14 cellular contexts compared by ENCODE assay signal in the genomic region with DNA sequence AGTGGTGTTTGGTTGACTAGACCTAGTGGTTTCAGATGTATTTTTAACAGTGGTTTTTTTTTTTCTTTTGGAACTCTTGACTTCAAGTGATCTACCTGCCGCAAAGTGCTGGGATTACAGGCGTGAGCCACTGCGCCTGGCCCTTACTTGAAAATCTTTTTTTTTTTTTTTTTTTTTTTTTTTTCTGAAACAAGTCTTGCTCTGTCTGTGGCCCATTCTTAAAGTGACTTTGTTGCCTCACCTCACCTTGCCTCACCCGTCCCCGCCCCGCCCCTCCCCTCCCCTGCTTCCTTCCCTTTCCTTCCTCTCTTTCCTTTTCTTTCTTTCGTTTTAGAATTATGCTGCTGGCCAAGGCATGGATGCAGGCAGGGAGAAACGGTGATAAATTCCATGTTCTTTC. TPM values are rescaled to one million over a fixed set of nuclear protein-coding genes. Genes with fewer than 3 reads are reported as not detected.
DNase-seq lines count a peak whose midpoint lies in the region; ATAC-seq and TF ChIP-seq lines count a peak whose summit lies in the region.
"Had no signal": no experiment of that assay in that cellular context is flagged by ENCODE, and none has a peak within 500 bp of the region (broad histone marks: within the 10 kb centered on the region; RNA-seq: fewer than 3 reads in every experiment).

No MANE protein-coding gene starts in this region.

- H3K79me1 ChIP-seq in mesenchymal stem cell (replicated peaks; ENCODE audit: low read length, poor library complexity, severe bottlenecking), result no peaks in the 10 kb centered on the region

- H3K4ac ChIP-seq in mesenchymal stem cell (ENCODE audit: low read depth in 1 of 2, low read length in 2 of 2), result no peak overlapping the region

- H2BK5ac ChIP-seq in mesenchymal stem cell (ENCODE audit: low read depth, low read length, poor library complexity, severe bottlenecking), result no peak overlapping the region

- DNase-seq in CD4-positive, alpha-beta T cell, result no peak
- DNase-seq in HL-60 (ENCODE audit: low read depth in 1 of 2, low spot score in 1 of 2) (peak; percentile 33 to 44), left colon (peak in 1 of 2 donors; percentile 17), mesenchymal stem cell (no peak), substantia nigra (lab: John Stamatoyannopoulos, UW) (no peak)
- no peak for DNase-seq in activated CD8-positive, alpha-beta T cell treated with anti-CD3 and anti-CD28 coated beads, Interleukin-2, amount 10 ng/mL, durations not matched to agents 7 days and 5 days
- no peak for DNase-seq in effector CD4-positive, alpha-beta T cell
- DNase-seq: activated gamma-delta T cell treated with Interleukin-2 at 50 U/mL for 16 hours, foreskin fibroblast, NCI-H1092, RPMI8226 had no signal

- no peak overlapping the region for H3K27ac ChIP-seq in CD4-positive, alpha-beta T cell (ENCODE audit: low read depth, low read length)
- H3K27ac ChIP-seq in HL-60 (replicated peaks), result no peak overlapping the region
- no peak overlapping the region for H3K27ac ChIP-seq in mesenchymal stem cell (ENCODE audit: low read length, poor library complexity, severe bottlenecking)
- no peak overlapping the region for H3K27ac ChIP-seq in substantia nigra (ENCODE audit: low read depth, low read length, poor library complexity, severe bottlenecking)
- H3K27ac ChIP-seq: coronary artery, suprapubic skin had no signal

- no peak overlapping the region for H3K18ac ChIP-seq in mesenchymal stem cell (ENCODE audit: low read depth in 1 of 2, low read length in 2 of 2)

- peak overlapping the region; percentile 77 for H3K27ac Mint-ChIP-seq in CD4-positive, alpha-beta T cell
- peak overlapping the region; percentile 62 for H3K27ac Mint-ChIP-seq in activated CD8-positive, alpha-beta T cell treated with anti-CD3 and anti-CD28 coated beads, Interleukin-2, amount 10 ng/mL, durations not matched to agents 7 days and 5 days
- H3K27ac Mint-ChIP-seq: nephron had no signal

- H2AK5ac ChIP-seq in mesenchymal stem cell (ENCODE audit: low read length, severe bottlenecking), result no peak overlapping the region

- H4K91ac ChIP-seq in mesenchymal stem cell (ENCODE audit: low read length), result no peak overlapping the region

- H3K4me1 ChIP-seq in mesenchymal stem cell (ENCODE audit: control insufficient read depth, insufficient read depth, low read depth, low read length), result peaks cover 9% of the 10 kb centered on the region

- H2BK15ac ChIP-seq in mesenchymal stem cell (ENCODE audit: low read depth, poor library complexity, severe bottlenecking), result no peak overlapping the region

- no peak overlapping the region for H3K14ac ChIP-seq in mesenchymal stem cell (ENCODE audit: low read length in 2 of 2)

- no peak for TF ChIP-seq CTCF in CD4-positive, alpha-beta T cell (IDR thresholded peaks at IDR 0.05)
- no peak for TF ChIP-seq CTCF in HL-60 (IDR thresholded peaks at IDR 0.05; ENCODE audit: insufficient read depth, low read length)

- no peaks in the 10 kb centered on the region for H3K9me3 Mint-ChIP-seq in CD4-positive, alpha-beta T cell
- no peaks in the 10 kb centered on the region for H3K9me3 Mint-ChIP-seq in activated CD8-positive, alpha-beta T cell treated with anti-CD3 and anti-CD28 coated beads, Interleukin-2, amount 10 ng/mL, durations not matched to agents 7 days and 5 days (ENCODE audit: insufficient read depth)
- H3K9me3 Mint-ChIP-seq: nephron had no signal

- H3K27me3 ChIP-seq in CD4-positive, alpha-beta T cell (ENCODE audit: control insufficient read depth, insufficient read depth, low read length), result no peaks in the 10 kb centered on the region
- H3K27me3 ChIP-seq in HL-60 (ENCODE audit: insufficient read depth, poor library complexity, severe bottlenecking), result no peaks in the 10 kb centered on the region
- no peaks in the 10 kb centered on the region for H3K27me3 ChIP-seq in mesenchymal stem cell (ENCODE audit: control insufficient read depth in 1 of 2, insufficient read depth in 1 of 2, low read length in 2 of 2)
- H3K27me3 ChIP-seq: suprapubic skin had no signal

- no peak overlapping the region for H3K9ac ChIP-seq in mesenchymal stem cell (ENCODE audit: low read length)

- CTCF ChIA-PET in CD4-positive, alpha-beta T cell (lab: Charles Lee), result interaction anchor here (0.7 kb wide), 1 partner anchor 190 kb away, joined by 3 read pairs; no protein-coding TSS in a partner anchor
- CTCF ChIA-PET in activated CD8-positive, alpha-beta T cell treated with anti-CD3 and anti-CD28 coated beads, Interleukin-2, amount 10 ng/mL, durations not matched to agents 7 days and 5 days (lab: Charles Lee), result no interaction called here

- H3K4me1 Mint-ChIP-seq in CD4-positive, alpha-beta T cell (ENCODE audit: low read depth), result peaks cover 82% of the 10 kb centered on the region
- peaks cover 39% of the 10 kb centered on the region for H3K4me1 Mint-ChIP-seq in activated CD8-positive, alpha-beta T cell treated with anti-CD3 and anti-CD28 coated beads, Interleukin-2, amount 10 ng/mL, durations not matched to agents 7 days and 5 days (ENCODE audit: low read depth)
- H3K4me1 Mint-ChIP-seq: nephron had no signal

- H3K36me3 Mint-ChIP-seq in CD4-positive, alpha-beta T cell (ENCODE audit: low read depth), result peaks cover 58% of the 10 kb centered on the region
- H3K36me3 Mint-ChIP-seq in activated CD8-positive, alpha-beta T cell treated with anti-CD3 and anti-CD28 coated beads, Interleukin-2, amount 10 ng/mL, durations not matched to agents 7 days and 5 days (ENCODE audit: low read depth), result peaks cover 29% of the 10 kb centered on the region

- POLR2A ChIA-PET in CD4-positive, alpha-beta T cell (lab: Charles Lee), result no interaction called here
- POLR2A ChIA-PET in activated CD8-positive, alpha-beta T cell treated with anti-CD3 and anti-CD28 coated beads, Interleukin-2, amount 10 ng/mL, durations not matched to agents 7 days and 5 days (lab: Charles Lee), result no interaction called here

- peak overlapping the region; percentile 45 for H3K4me3 Mint-ChIP-seq in CD4-positive, alpha-beta T cell
- H3K4me3 Mint-ChIP-seq in activated CD8-positive, alpha-beta T cell treated with anti-CD3 and anti-CD28 coated beads, Interleukin-2, amount 10 ng/mL, durations not matched to agents 7 days and 5 days, result peak overlapping the region; percentile 42
- H3K4me3 Mint-ChIP-seq: nephron had no signal

- no peaks in the 10 kb centered on the region for H3K27me3 Mint-ChIP-seq in CD4-positive, alpha-beta T cell
- H3K27me3 Mint-ChIP-seq in activated CD8-positive, alpha-beta T cell treated with anti-CD3 and anti-CD28 coated beads, Interleukin-2, amount 10 ng/mL, durations not matched to agents 7 days and 5 days (ENCODE audit: low read depth), result no peaks in the 10 kb centered on the region

- no peaks in the 10 kb centered on the region for H3K9me3 ChIP-seq in CD4-positive, alpha-beta T cell (ENCODE audit: control insufficient read depth, low read length)
- H3K9me3 ChIP-seq in mesenchymal stem cell (ENCODE audit: control insufficient read depth, low read length), result no peaks in the 10 kb centered on the region
- H3K9me3 ChIP-seq: suprapubic skin had no signal

- no peak overlapping the region for H4K8ac ChIP-seq in mesenchymal stem cell (ENCODE audit: low read length)

- peaks cover 10 to 17% of the 10 kb centered on the region in 2 experiments for H3K36me3 ChIP-seq in mesenchymal stem cell (ENCODE audit: control insufficient read depth in 1 of 2, insufficient read depth in 2 of 2, low read depth in 1 of 2, low read length in 2 of 2)

- H3K23ac ChIP-seq in mesenchymal stem cell (ENCODE audit: low read length in 2 of 2), result no peak overlapping the region

- no peak overlapping the region for H3K4me2 ChIP-seq in mesenchymal stem cell (ENCODE audit: low read length, poor library complexity, severe bottlenecking)

- intact Hi-C loops in CD4-positive, alpha-beta T cell (cut with DNase I, micrococcal nuclease), result no loop called here
- intact Hi-C loops in left colon (cut with DNase I, micrococcal nuclease), result no loop called here

- 92% methylated on average over 5 of the region's 8 CpGs for WGBS in mesenchymal stem cell

- ATAC-seq in CD4-positive, alpha-beta T cell (ENCODE audit: poor library complexity), result peak; percentile 59
- ATAC-seq in activated CD8-positive, alpha-beta T cell treated with anti-CD3 and anti-CD28 coated beads, Interleukin-2, amount 10 ng/mL, durations not matched to agents 7 days and 5 days, result no peak
- peak; percentile 87 for ATAC-seq in left colon

- H2BK12ac ChIP-seq in mesenchymal stem cell (ENCODE audit: low read length in 2 of 2), result no peak overlapping the region

- H3K4me3 ChIP-seq in HL-60 (replicated peaks; ENCODE audit: insufficient read depth, low read length) (no peak overlapping the region), mesenchymal stem cell (ENCODE audit: insufficient read depth in 1 of 2, low read depth in 1 of 2, low read length in 2 of 2) (no peak overlapping the region)
- H3K4me3 ChIP-seq: coronary artery, suprapubic skin had no signal

- H2AFZ ChIP-seq in mesenchymal stem cell (ENCODE audit: low read depth, low read length), result no peak overlapping the region

- no peak overlapping the region for H2BK120ac ChIP-seq in mesenchymal stem cell (ENCODE audit: low read depth, low read length)

RNA-seq across cellular contexts. Expression of a gene that starts 26.0 kb away (rescaled TPM):
- 100 to 1,000 TPM; 136 to 137 TPM for total RNA-seq in CD4-positive, alpha-beta T cell
- 10 to 100 TPM; 76.4 to 84.6 TPM for total RNA-seq in activated CD8-positive, alpha-beta T cell treated with anti-CD3 and anti-CD28 coated beads, Interleukin-2, amount 10 ng/mL, durations not matched to agents 7 days and 5 days
- 10 to 100 TPM; 51.3 to 63.2 TPM for total RNA-seq in left colon
- polyA plus RNA-seq in mesenchymal stem cell (2013, experiment 1 of 2), result 35.5 TPM
- polyA plus RNA-seq in mesenchymal stem cell (2013, experiment 2 of 2), result 37.4 TPM

Comparison
In these comparisons a context has a peak if more than half of its experiments do, and no peak if none do; other contexts are left out.
1. DNase-seq: peak in HL-60 (2 of 2); none in CD4-positive, alpha-beta T cell (0 of 10), activated CD8-positive, alpha-beta T cell treated with anti-CD3 and anti-CD28 coated beads, Interleukin-2, amount 10 ng/mL, durations not matched to agents 7 days and 5 days (single experiment), mesenchymal stem cell (single experiment), effector CD4-positive, alpha-beta T cell (single experiment) and substantia nigra (0 of 49).